Comparison of ENCODE assay signal across 32 cellular contexts in the genomic region with DNA sequence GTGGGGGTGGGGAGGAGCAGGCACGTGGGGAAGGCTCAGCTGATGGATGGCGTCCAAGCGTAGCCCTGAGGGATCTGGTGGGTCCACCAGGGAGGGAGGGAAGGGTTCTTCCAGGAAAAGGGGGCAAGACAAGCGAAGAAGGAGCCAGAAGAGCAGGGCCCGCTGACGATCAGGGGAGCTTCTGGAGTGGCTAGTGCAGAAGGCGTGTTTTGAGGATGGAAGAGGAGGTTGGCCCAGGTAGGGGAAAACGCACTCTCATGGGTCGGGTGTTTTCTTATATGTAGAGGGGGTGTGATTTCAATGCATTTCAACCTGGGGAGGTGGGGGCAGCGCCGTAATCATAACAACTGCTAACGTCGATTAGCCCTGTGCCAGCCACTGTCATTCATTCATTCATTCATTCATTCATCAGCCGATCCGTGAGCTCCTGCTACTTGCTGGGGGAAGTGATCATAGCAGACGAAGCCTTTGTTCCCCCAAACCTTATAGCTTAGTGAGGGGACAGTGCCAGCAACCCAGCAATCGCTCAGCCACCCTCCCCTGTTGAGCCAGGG.
"Had no signal": no experiment of that assay in that cellular context is flagged by ENCODE, and none has a peak within 500 bp of the region (broad histone marks: within the 10 kb centered on the region; RNA-seq: fewer than 3 reads in every experiment).

No MANE protein-coding gene starts in this region.

- DNase-seq: dermis blood vessel endothelial cell; effector memory CD4-positive, alpha-beta T cell; erythroblast; esophagus squamous epithelium; hypothalamus; immature natural killer cell; islet precursor cell; kidney glomerular epithelial cell; left colon; left ventricle myocardium inferior; lower lobe of right lung; mucosa of descending colon; naive B cell; occipital lobe; ovary; posterior cingulate gyrus; psoas muscle; right cardiac atrium; sigmoid colon; stimulated activated CD4-positive, alpha-beta T cell treated with anti-CD3 and anti-CD28 coated beads, Interleukin-2, amount 100 ng/mL, for 24 hours; stimulated activated CD4-positive, alpha-beta T cell treated with anti-CD3 and anti-CD28 coated beads, Interleukin-4, amount 100 ng/mL, for 4 hours; upper lobe of right lung; uterus had no signal

- H3K9me3 Mint-ChIP-seq: memory B cell; mesothelial cell of epicardium; naive B cell; natural killer cell treated with Interleukin-12 subunit alpha and Interleukin-12 subunit beta and Interleukin-15 and Interleukin-18, amount 100 ng/mL, for 72 hours; neural crest cell; stimulated activated memory B cell treated with anti-CD40 and anti-IgM and Interleukin-4, amounts not matched to agents 10 μg/mL and 1 μg/mL and 100 μg/mL, for 72 hours; stimulated activated naive CD8-positive, alpha-beta T cell treated with anti-CD3 and anti-CD28 coated beads, Interleukin-15, Interleukin-2, amounts not matched to agents 100 ng/mL and 50 ng/mL, for 24 hours had no signal

- H3K36me3 ChIP-seq: esophagus squamous epithelium, left ventricle myocardium inferior, lower lobe of right lung, ovary, sigmoid colon, thoracic aorta, tibial nerve, upper lobe of right lung, uterus had no signal

- H3K27me3 ChIP-seq: esophagus squamous epithelium, ovary, sigmoid colon, tibial nerve, upper lobe of right lung, uterus had no signal

- H3K9me3 ChIP-seq: esophagus squamous epithelium, left ventricle myocardium inferior, lower lobe of right lung, mucosa of descending colon, ovary, psoas muscle, sigmoid colon, thoracic aorta, tibial nerve, upper lobe of right lung, uterus had no signal

- H3K4me3 Mint-ChIP-seq: immature natural killer cell; memory B cell; mesothelial cell of epicardium; naive B cell; natural killer cell treated with Interleukin-12 subunit alpha and Interleukin-12 subunit beta and Interleukin-15 and Interleukin-18, amount 100 ng/mL, for 72 hours; neural crest cell; stimulated activated memory B cell treated with anti-CD40 and anti-IgM and Interleukin-4, amounts not matched to agents 10 μg/mL and 1 μg/mL and 100 μg/mL, for 72 hours; stimulated activated naive CD8-positive, alpha-beta T cell treated with anti-CD3 and anti-CD28 coated beads, Interleukin-15, Interleukin-2, amounts not matched to agents 100 ng/mL and 50 ng/mL, for 24 hours had no signal

- H3K4me1 ChIP-seq: lower lobe of right lung, sigmoid colon, tibial nerve, uterus had no signal

- H3K27me3 Mint-ChIP-seq: natural killer cell treated with Interleukin-12 subunit alpha and Interleukin-12 subunit beta and Interleukin-15 and Interleukin-18, amount 100 ng/mL, for 72 hours; stimulated activated naive CD8-positive, alpha-beta T cell treated with anti-CD3 and anti-CD28 coated beads, Interleukin-15, Interleukin-2, amounts not matched to agents 100 ng/mL and 50 ng/mL, for 24 hours had no signal

- H3K36me3 Mint-ChIP-seq: immature natural killer cell; memory B cell; mesothelial cell of epicardium; naive B cell; natural killer cell treated with Interleukin-12 subunit alpha and Interleukin-12 subunit beta and Interleukin-15 and Interleukin-18, amount 100 ng/mL, for 72 hours; stimulated activated memory B cell treated with anti-CD40 and anti-IgM and Interleukin-4, amounts not matched to agents 10 μg/mL and 1 μg/mL and 100 μg/mL, for 72 hours had no signal

- H3K4me3 ChIP-seq: coronary artery, esophagus squamous epithelium, left ventricle myocardium inferior, lower lobe of right lung, mucosa of descending colon, ovary, psoas muscle, sigmoid colon, thoracic aorta, tibial nerve, upper lobe of right lung, uterus had no signal

- H3K27ac ChIP-seq: coronary artery, esophagus squamous epithelium, lower lobe of right lung, ovary, psoas muscle, sigmoid colon, thoracic aorta, tibial nerve, upper lobe of right lung, uterus had no signal

- H3K4me1 Mint-ChIP-seq: immature natural killer cell; naive B cell; stimulated activated memory B cell treated with anti-CD40 and anti-IgM and Interleukin-4, amounts not matched to agents 10 μg/mL and 1 μg/mL and 100 μg/mL, for 72 hours had no signal

- H3K27ac Mint-ChIP-seq: immature natural killer cell; memory B cell; mesothelial cell of epicardium; natural killer cell treated with Interleukin-12 subunit alpha and Interleukin-12 subunit beta and Interleukin-15 and Interleukin-18, amount 100 ng/mL, for 72 hours; stimulated activated memory B cell treated with anti-CD40 and anti-IgM and Interleukin-4, amounts not matched to agents 10 μg/mL and 1 μg/mL and 100 μg/mL, for 72 hours; stimulated activated naive CD8-positive, alpha-beta T cell treated with anti-CD3 and anti-CD28 coated beads, Interleukin-15, Interleukin-2, amounts not matched to agents 100 ng/mL and 50 ng/mL, for 24 hours had no signal

- ATAC-seq: left colon; lower lobe of right lung; mucosa of descending colon; natural killer cell treated with Interleukin-12 subunit alpha and Interleukin-12 subunit beta and Interleukin-15 and Interleukin-18, amount 100 ng/mL, for 72 hours; right cardiac atrium; stimulated activated memory B cell treated with anti-CD40 and anti-IgM and Interleukin-4, amounts not matched to agents 10 μg/mL and 1 μg/mL and 100 μg/mL, for 72 hours; upper lobe of right lung had no signal
